ENCODE assay signal across 14 cellular contexts in the genomic region with DNA sequence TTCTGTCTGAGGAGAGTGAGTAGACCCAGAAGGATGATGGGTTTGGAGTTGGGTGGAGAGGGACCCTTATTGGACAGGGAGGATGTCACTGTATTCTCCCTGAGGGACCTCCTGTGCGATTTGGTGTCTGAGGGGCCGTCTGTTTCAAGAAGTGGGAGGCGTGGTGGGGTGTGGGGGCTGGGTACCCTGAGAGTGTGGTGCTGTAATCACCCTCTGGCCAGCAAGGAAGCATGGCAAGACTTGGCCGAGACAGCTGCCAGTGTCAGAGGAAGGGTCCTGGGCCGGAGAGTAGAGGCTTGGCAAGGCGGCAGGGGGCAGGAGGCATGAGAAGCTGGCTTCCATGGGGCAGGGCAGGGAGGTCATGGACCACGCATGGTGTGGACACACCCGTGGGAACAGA. TPM values are rescaled to one million over a fixed set of nuclear protein-coding genes. Genes with fewer than 3 reads are reported as not detected.
A peak's percentile ranks its signal among the peaks of the same experiment; 100 is the strongest.
DNase-seq lines count a peak whose midpoint lies in the region; ATAC-seq and TF ChIP-seq lines count a peak whose summit lies in the region.
"Had no signal": no experiment of that assay in that cellular context is flagged by ENCODE, and none has a peak within 500 bp of the region (broad histone marks: within the 10 kb centered on the region; RNA-seq: fewer than 3 reads in every experiment).

No MANE protein-coding gene starts in this region.

- TF ChIP-seq CTCF in chondrocyte (IDR thresholded peaks at IDR 0.05) (no peak), right lobe of liver (IDR thresholded peaks at IDR 0.05) (no peak), endothelial cell (IDR thresholded peaks at IDR 0.05; ENCODE audit: unreplicated experiment) (no peak)

- H3K36me3 ChIP-seq in GM23248 (ENCODE audit: low read depth) (peaks cover 3% of the 10 kb centered on the region; the same call in 1 of the 2 replicates), right lobe of liver (no peaks in the 10 kb centered on the region), subcutaneous abdominal adipose tissue (ENCODE audit: control insufficient read depth in 5 of 5, insufficient read depth in 5 of 5, low read length in 5 of 5) (peaks cover 0 to 6% (median 2%) of the 10 kb centered on the region in 5 donors)
- H3K36me3 ChIP-seq: HAP-1 had no signal

- H3K4me3 ChIP-seq in GM23248 (no peak overlapping the region), right lobe of liver (no peak overlapping the region), subcutaneous abdominal adipose tissue (ENCODE audit: low read depth in 1 of 5, low read length in 5 of 5) (peak overlapping the region in 1 of 5 donors; percentile 4)
- H3K4me3 ChIP-seq: GM12878, HAP-1 had no signal

- H4K20me1 ChIP-seq in GM23248 (ENCODE audit: insufficient read depth): peaks cover 17% of the 10 kb centered on the region; the same call in 1 of the 2 replicates

- no peak overlapping the region for H3K4me3 Mint-ChIP-seq in chondrocyte (ENCODE audit: unreplicated experiment)
- no peak overlapping the region for H3K4me3 Mint-ChIP-seq in endothelial cell (ENCODE audit: unreplicated experiment)
- H3K4me3 Mint-ChIP-seq: B cell; CD4-positive, alpha-beta T cell had no signal

- H3K4me2 ChIP-seq in GM23248 (ENCODE audit: unreplicated experiment): no peak overlapping the region

- H3K9me2 ChIP-seq in GM23248 (ENCODE audit: insufficient read depth): no peaks in the 10 kb centered on the region

- H3K27ac ChIP-seq in GM23248: peak overlapping the region; percentile 49; the same call in 1 of the 2 replicates
- H3K27ac ChIP-seq in right lobe of liver: peak overlapping the region in 2 of 3 donors; percentile 86 to 92
- H3K27ac ChIP-seq in subcutaneous abdominal adipose tissue (ENCODE audit: low read depth, low read length): peak overlapping the region; percentile 67

- WGBS in GM23248 (ENCODE audit: low coverage in 1 of 2, low lambda C conversion rate in 2 of 2, missing lambda C conversion rate in 2 of 2), 2 experiments: 72 to 75% methylated on average over 8 of the region's 8 CpGs
- 77% methylated on average over 6 of the region's 8 CpGs for WGBS in right lobe of liver (ENCODE audit: insufficient coverage, low coverage, low lambda C conversion rate, missing lambda C conversion rate)

- H3K27me3 ChIP-seq in GM23248 (replicated peaks; ENCODE audit: insufficient read depth): no peaks in the 10 kb centered on the region
- H3K27me3 ChIP-seq in right lobe of liver: no peaks in the 10 kb centered on the region
- no peaks in the 10 kb centered on the region for H3K27me3 ChIP-seq in subcutaneous abdominal adipose tissue (ENCODE audit: control insufficient read depth in 5 of 5, insufficient read depth in 4 of 5, low read length in 5 of 5)

- ATAC-seq in right lobe of liver (no peak), GM19395 (IDR thresholded peaks at IDR 0.05; ENCODE audit: unreplicated experiment) (no peak)
- ATAC-seq: GM12878 had no signal

- H3K36me3 Mint-ChIP-seq in chondrocyte (ENCODE audit: low read depth) (peaks cover 16% of the 10 kb centered on the region), endothelial cell (ENCODE audit: low read depth, unreplicated experiment) (peaks cover 11% of the 10 kb centered on the region)

- H2AFZ ChIP-seq in GM23248: no peak overlapping the region

- H3K27me3 Mint-ChIP-seq in chondrocyte (ENCODE audit: low read depth): no peaks in the 10 kb centered on the region
- H3K27me3 Mint-ChIP-seq in endothelial cell (ENCODE audit: unreplicated experiment): peaks cover 5% of the 10 kb centered on the region
- H3K27me3 Mint-ChIP-seq: B cell; CD4-positive, alpha-beta T cell had no signal

- no peak for TF ChIP-seq POLR2A in right lobe of liver (IDR thresholded peaks at IDR 0.05)

- DNase-seq in GM23248 (no peak), chondrocyte (ENCODE audit: low spot score) (peak; percentile 70), right lobe of liver (no peak), endothelial cell (ENCODE audit: low spot score) (no peak), AML-193 (lab: John Stamatoyannopoulos, UW) (no peak)
- DNase-seq: 8988T; CD4-positive, alpha-beta T cell; DMS79; GOT3 had no signal

- H3K4me1 Mint-ChIP-seq in chondrocyte (ENCODE audit: low read depth) (peaks cover 87% of the 10 kb centered on the region), endothelial cell (ENCODE audit: unreplicated experiment) (no peaks in the 10 kb centered on the region)
- H3K4me1 Mint-ChIP-seq: B cell had no signal

- H3K9ac ChIP-seq in GM23248 (no peak overlapping the region), subcutaneous abdominal adipose tissue (ENCODE audit: low read length in 5 of 5) (peak overlapping the region in 1 of 5 donors; percentile 9)

- H3K9me3 Mint-ChIP-seq in chondrocyte (ENCODE audit: low read depth) (peaks cover 7% of the 10 kb centered on the region), endothelial cell (ENCODE audit: unreplicated experiment) (no peaks in the 10 kb centered on the region)
- H3K9me3 Mint-ChIP-seq: CD4-positive, alpha-beta T cell had no signal

- H3F3A ChIP-seq in GM23248 (ENCODE audit: insufficient read depth): no peaks in the 10 kb centered on the region

- in situ Hi-C loops in GM23248 (cut with MboI): no loop called here

- H3K4me1 ChIP-seq in GM23248 (ENCODE audit: insufficient read depth) (peaks cover 32% of the 10 kb centered on the region), right lobe of liver (peaks cover 0 to 54% (median 18%) of the 10 kb centered on the region in 4 donors), subcutaneous abdominal adipose tissue (ENCODE audit: control insufficient read depth in 5 of 5, insufficient read depth in 5 of 5, low read length in 5 of 5) (peaks cover 5 to 31% (median 24%) of the 10 kb centered on the region in 5 donors)
- H3K4me1 ChIP-seq: HAP-1 had no signal

- H3K79me2 ChIP-seq in GM23248 (ENCODE audit: insufficient read depth): peaks cover 100% of the 10 kb centered on the region

- H3K27ac Mint-ChIP-seq in chondrocyte (ENCODE audit: unreplicated experiment) (peak overlapping the region; percentile 81), endothelial cell (ENCODE audit: unreplicated experiment) (no peak overlapping the region)
- H3K27ac Mint-ChIP-seq: B cell; CD4-positive, alpha-beta T cell had no signal

- no peaks in the 10 kb centered on the region for H3K9me3 ChIP-seq in GM23248 (ENCODE audit: low read depth)
- no peaks in the 10 kb centered on the region for H3K9me3 ChIP-seq in right lobe of liver
- H3K9me3 ChIP-seq in subcutaneous abdominal adipose tissue (ENCODE audit: control insufficient read depth in 5 of 5, low read length in 5 of 5): no peaks in the 10 kb centered on the region
- H3K9me3 ChIP-seq: HAP-1 had no signal

- intact Hi-C loops in right lobe of liver (cut with DNase I): no loop called here

RNA-seq across cellular contexts. Expression of a gene that starts 43.1 kb away (rescaled TPM):
- total RNA-seq in GM23248 (2014; rRNA removed; shearing (Covaris generic)): 46.8 and 49.2 TPM in 2 replicates
- polyA plus RNA-seq in GM23248 (2016; fragmentation: Nextera tagmentation; extraction: Ambion mirVana): 19.6 and 21.5 TPM in 2 replicates
- 173 to 236 TPM (median 184 TPM) in 3 replicates for total RNA-seq in chondrocyte
- total RNA-seq in right lobe of liver: 10 to 100 TPM; 29.0 to 60.6 (median 43.1) TPM
- total RNA-seq in endothelial cell (ENCODE audit: unreplicated experiment): 51.5 TPM
